6 cellular contexts compared by ENCODE assay signal in genomic region chr19:1251503-1252220, GRCh38. TPM values are rescaled to one million over a fixed set of nuclear protein-coding genes. Genes with fewer than 3 reads are reported as not detected.
DNase-seq lines count a peak whose midpoint lies in the region; ATAC-seq lines count a peak whose summit lies in the region.

No MANE protein-coding gene starts in this region.

- peak overlapping the region; percentile 94 for H3K4me2 ChIP-seq in mesendoderm (ENCODE audit: low read length)

- H3K79me2 ChIP-seq in mesendoderm (ENCODE audit: control insufficient read depth, insufficient read depth, low read length) = peaks cover 62% of the 10 kb centered on the region

- H3K9me3 Mint-ChIP-seq in activated naive CD8-positive, alpha-beta T cell treated with anti-CD3 and anti-CD28 coated beads, Interleukin-2, amount 10 ng/mL, durations not matched to agents 7 days and 5 days = no peaks in the 10 kb centered on the region

- DNase-seq in SKM-1 treated with dmso at 0.1 percent for 144 hours (lab: John Stamatoyannopoulos, UW; ENCODE audit: unreplicated experiment) (peak; percentile 58), SKM-1 (lab: John Stamatoyannopoulos, UW; ENCODE audit: unreplicated experiment) (no peak), mesendoderm (peak; percentile 73), NCI-H187 treated with DMSO at 0.1 percent for 48 hours (lab: John Stamatoyannopoulos, UW) (no peak)
- peak; percentile 76 for DNase-seq in activated naive CD8-positive, alpha-beta T cell treated with anti-CD3 and anti-CD28 coated beads, Interleukin-2, amount 10 ng/mL, durations not matched to agents 7 days and 5 days

- peak overlapping the region; percentile 100 for H3K4ac ChIP-seq in mesendoderm (ENCODE audit: low read depth, low read length)

- POLR2A ChIA-PET in activated naive CD8-positive, alpha-beta T cell treated with anti-CD3 and anti-CD28 coated beads, Interleukin-2, amount 10 ng/mL, durations not matched to agents 7 days and 5 days (lab: Charles Lee) = interaction anchor here (3.2 to 6.6 kb wide), 3 partner anchors 10 to 18 kb away, joined by 27 to 115 read pairs (median 47); partner anchors contain the start of gene CIRBP

- H3K36me3 Mint-ChIP-seq in activated naive CD8-positive, alpha-beta T cell treated with anti-CD3 and anti-CD28 coated beads, Interleukin-2, amount 10 ng/mL, durations not matched to agents 7 days and 5 days = peaks cover 10% of the 10 kb centered on the region

- no CpG with 5 or more reads among the region's 31 CpGs for WGBS in mesendoderm (ENCODE audit: extremely low coverage, insufficient coverage, low lambda C conversion rate)

- H2BK5ac ChIP-seq in mesendoderm (ENCODE audit: low read length) = peak overlapping the region; percentile 75

- H3K4me1 Mint-ChIP-seq in activated naive CD8-positive, alpha-beta T cell treated with anti-CD3 and anti-CD28 coated beads, Interleukin-2, amount 10 ng/mL, durations not matched to agents 7 days and 5 days = peaks cover 10% of the 10 kb centered on the region

- H3K79me1 ChIP-seq in mesendoderm (ENCODE audit: low read length) = peaks cover 15% of the 10 kb centered on the region

- peak overlapping the region; percentile 98 for H3K27ac Mint-ChIP-seq in activated naive CD8-positive, alpha-beta T cell treated with anti-CD3 and anti-CD28 coated beads, Interleukin-2, amount 10 ng/mL, durations not matched to agents 7 days and 5 days

- H4K5ac ChIP-seq in mesendoderm (ENCODE audit: low read length) = no peak overlapping the region

- peak overlapping the region; percentile 77 for H3K4me3 ChIP-seq in mesendoderm (ENCODE audit: low read length)

- H3K23ac ChIP-seq in mesendoderm (ENCODE audit: low read length) = peak overlapping the region; percentile 97

- H3K56ac ChIP-seq in mesendoderm (ENCODE audit: low read length) = peak overlapping the region; percentile 97

- H3K18ac ChIP-seq in mesendoderm (ENCODE audit: low read length) = peak overlapping the region; percentile 99

- no peaks in the 10 kb centered on the region for H3K27me3 ChIP-seq in mesendoderm (ENCODE audit: insufficient read depth, low read length, poor library complexity)

- peak overlapping the region; percentile 90 for H2BK120ac ChIP-seq in mesendoderm (ENCODE audit: low read depth, low read length)

- no peaks in the 10 kb centered on the region for H3K27me3 Mint-ChIP-seq in activated naive CD8-positive, alpha-beta T cell treated with anti-CD3 and anti-CD28 coated beads, Interleukin-2, amount 10 ng/mL, durations not matched to agents 7 days and 5 days

- H3K36me3 ChIP-seq in mesendoderm (ENCODE audit: control insufficient read depth, insufficient read depth, low read length) = peaks cover 21% of the 10 kb centered on the region

- H3K9ac ChIP-seq in mesendoderm (ENCODE audit: low read length) = peak overlapping the region; percentile 96

- H2BK15ac ChIP-seq in mesendoderm (replicated peaks; ENCODE audit: low read depth) = no peak overlapping the region

- ATAC-seq in activated naive CD8-positive, alpha-beta T cell treated with anti-CD3 and anti-CD28 coated beads, Interleukin-2, amount 10 ng/mL, durations not matched to agents 7 days and 5 days (ENCODE audit: low read depth) = no peak
- no peak for ATAC-seq in GM21529 (IDR thresholded peaks at IDR 0.05; ENCODE audit: unreplicated experiment)

- peak overlapping the region; percentile 93 for H3K4me3 Mint-ChIP-seq in activated naive CD8-positive, alpha-beta T cell treated with anti-CD3 and anti-CD28 coated beads, Interleukin-2, amount 10 ng/mL, durations not matched to agents 7 days and 5 days

- peak overlapping the region; percentile 54 for H2AK5ac ChIP-seq in mesendoderm (ENCODE audit: low read length)

- H3K27ac ChIP-seq in mesendoderm (ENCODE audit: low read depth, low read length) = peak overlapping the region; percentile 91

- H3K4me1 ChIP-seq in mesendoderm (ENCODE audit: control insufficient read depth, low read depth, low read length) = no peaks in the 10 kb centered on the region

- no peak overlapping the region for H4K8ac ChIP-seq in mesendoderm (ENCODE audit: low read depth, low read length)

RNA-seq across cellular contexts. Expression of gene MIDN, which starts 3.3 kb away (rescaled TPM):
- total RNA-seq in activated naive CD8-positive, alpha-beta T cell treated with anti-CD3 and anti-CD28 coated beads, Interleukin-2, amount 10 ng/mL, durations not matched to agents 7 days and 5 days = 10 to 100 TPM; 75.2 to 80.7 TPM
- 133 TPM for polyA plus RNA-seq in mesendoderm (2013, experiment 1 of 2)
- 131 TPM for polyA plus RNA-seq in mesendoderm (2013, experiment 2 of 2)

RNA-seq across cellular contexts. Expression of gene ATP5F1D, which starts 10.1 kb away (rescaled TPM):
- total RNA-seq in activated naive CD8-positive, alpha-beta T cell treated with anti-CD3 and anti-CD28 coated beads, Interleukin-2, amount 10 ng/mL, durations not matched to agents 7 days and 5 days = 100 to 1,000 TPM; 157 to 161 TPM
- polyA plus RNA-seq in mesendoderm (2013, experiment 1 of 2) = 127 TPM
- polyA plus RNA-seq in mesendoderm (2013, experiment 2 of 2) = 122 TPM

RNA-seq across cellular contexts. Expression of gene CBARP, which starts 13.9 kb away (rescaled TPM):
- under 1 TPM; 0.14 to 0.17 TPM for total RNA-seq in activated naive CD8-positive, alpha-beta T cell treated with anti-CD3 and anti-CD28 coated beads, Interleukin-2, amount 10 ng/mL, durations not matched to agents 7 days and 5 days
- polyA plus RNA-seq in mesendoderm (2013, experiment 1 of 2) = 3.2 TPM
- polyA plus RNA-seq in mesendoderm (2013, experiment 2 of 2) = 3.5 TPM

RNA-seq across cellular contexts. Expression of gene CIRBP, which starts 17.5 kb away (rescaled TPM):
- total RNA-seq in activated naive CD8-positive, alpha-beta T cell treated with anti-CD3 and anti-CD28 coated beads, Interleukin-2, amount 10 ng/mL, durations not matched to agents 7 days and 5 days = 100 to 1,000 TPM; 327 to 342 TPM
- polyA plus RNA-seq in mesendoderm (2013, experiment 1 of 2) = 93.3 TPM
- 93.6 TPM for polyA plus RNA-seq in mesendoderm (2013, experiment 2 of 2)

RNA-seq across cellular contexts. Expression of gene FAM174C, which starts 23.7 kb away (rescaled TPM):
- total RNA-seq in activated naive CD8-positive, alpha-beta T cell treated with anti-CD3 and anti-CD28 coated beads, Interleukin-2, amount 10 ng/mL, durations not matched to agents 7 days and 5 days = 10 to 100 TPM; 44.5 to 48.3 TPM
- 55.7 TPM for polyA plus RNA-seq in mesendoderm (2013, experiment 1 of 2)
- 57.0 TPM for polyA plus RNA-seq in mesendoderm (2013, experiment 2 of 2)

Comparison
In these comparisons a context has a peak if more than half of its experiments do, and no peak if none do; other contexts are left out.
1. DNase-seq: peak in SKM-1 treated with dmso at 0.1 percent for 144 hours (single experiment), activated naive CD8-positive, alpha-beta T cell treated with anti-CD3 and anti-CD28 coated beads, Interleukin-2, amount 10 ng/mL, durations not matched to agents 7 days and 5 days (single experiment) and mesendoderm (single experiment); none in SKM-1 (single experiment) and NCI-H187 treated with DMSO at 0.1 percent for 48 hours (single experiment).